ENCODE assay signal across 9 cellular contexts in the genomic region with DNA sequence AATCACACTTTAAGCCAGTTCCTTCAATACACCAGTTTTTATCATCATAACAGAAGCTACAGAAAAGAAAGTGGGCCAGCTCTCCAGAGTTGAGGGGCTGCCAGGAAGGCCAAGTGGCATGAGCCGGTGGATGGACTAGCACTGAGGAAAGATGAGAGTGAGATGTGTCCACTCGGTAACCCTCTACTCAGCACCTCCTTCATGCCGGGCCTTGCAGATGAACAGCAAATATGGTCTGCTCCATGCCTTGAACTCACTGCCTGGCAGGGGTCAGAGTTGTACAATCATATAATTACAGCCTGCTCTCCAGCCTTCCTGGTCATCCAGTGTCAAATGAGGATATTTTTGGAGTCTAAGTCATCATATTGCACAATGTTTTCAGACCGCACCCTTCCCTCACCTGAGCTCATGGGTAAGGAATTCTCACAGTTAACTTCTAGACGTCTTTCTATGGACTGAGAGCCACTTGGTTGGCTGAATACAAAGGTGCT. TPM values are rescaled to one million over a fixed set of nuclear protein-coding genes. Genes with fewer than 3 reads are reported as not detected.
DNase-seq lines count a peak whose midpoint lies in the region; TF ChIP-seq lines count a peak whose summit lies in the region.
"Had no signal": no experiment of that assay in that cellular context is flagged by ENCODE, and none has a peak within 500 bp of the region (broad histone marks: within the 10 kb centered on the region; RNA-seq: fewer than 3 reads in every experiment).

No MANE protein-coding gene starts in this region.

- DNase-seq in AG08396 (ENCODE audit: low spot score) = peak; percentile 69
- peak; percentile 90 for DNase-seq in LoVo (ENCODE audit: low spot score)
- peak; percentile 85 for DNase-seq in epithelial cell of prostate (ENCODE audit: low read depth, low spot score)
- DNase-seq in mesendoderm = peak; percentile 85
- no peak for DNase-seq in NCI-H1436 treated with DMSO at 0.1 percent for 48 hours (lab: John Stamatoyannopoulos, UW)
- no peak for DNase-seq in progenitor cell of endocrine pancreas (ENCODE audit: low spot score, unreplicated experiment)
- DNase-seq in NCI-H2227 treated with DMSO at 0.1 percent for 48 hours (lab: John Stamatoyannopoulos, UW) = no peak
- DNase-seq in COLO668 (lab: John Stamatoyannopoulos, UW; ENCODE audit: unreplicated experiment) = no peak

- no peak overlapping the region for H3K4me2 ChIP-seq in mesendoderm (ENCODE audit: low read length)

- peaks cover 16% of the 10 kb centered on the region for H3K4me1 Mint-ChIP-seq in progenitor cell of endocrine pancreas (ENCODE audit: low read depth)

- no peak overlapping the region for H2AK5ac ChIP-seq in mesendoderm (ENCODE audit: low read length)

- no peak overlapping the region for H3K9ac ChIP-seq in mesendoderm (ENCODE audit: low read length)

- no peak overlapping the region for H3K18ac ChIP-seq in mesendoderm (ENCODE audit: low read length)

- H3K36me3 ChIP-seq in mesendoderm (ENCODE audit: control insufficient read depth, insufficient read depth, low read length) = no peaks in the 10 kb centered on the region

- no peak overlapping the region for H2BK120ac ChIP-seq in mesendoderm (ENCODE audit: low read depth, low read length)

- no peaks in the 10 kb centered on the region for H3K79me1 ChIP-seq in mesendoderm (ENCODE audit: low read length)

- H2BK15ac ChIP-seq in mesendoderm (replicated peaks; ENCODE audit: low read depth) = no peak overlapping the region

- H2BK5ac ChIP-seq in mesendoderm (ENCODE audit: low read length) = no peak overlapping the region

- H3K36me3 Mint-ChIP-seq in progenitor cell of endocrine pancreas (ENCODE audit: insufficient read depth) = no peaks in the 10 kb centered on the region
- H3K36me3 Mint-ChIP-seq: CD8-positive, alpha-beta T cell had no signal

- peaks cover 58% of the 10 kb centered on the region for H3K27me3 Mint-ChIP-seq in progenitor cell of endocrine pancreas

- no peaks in the 10 kb centered on the region for H3K79me2 ChIP-seq in mesendoderm (ENCODE audit: control insufficient read depth, insufficient read depth, low read length)

- H3K4ac ChIP-seq in mesendoderm (ENCODE audit: low read depth, low read length) = no peak overlapping the region

- H3K9me3 Mint-ChIP-seq in progenitor cell of endocrine pancreas (ENCODE audit: low read depth) = no peaks in the 10 kb centered on the region
- H3K9me3 Mint-ChIP-seq: CD8-positive, alpha-beta T cell had no signal

- no CpG with 5 or more reads among the region's 5 CpGs for WGBS in mesendoderm (ENCODE audit: extremely low coverage, insufficient coverage, low lambda C conversion rate)

- no peak overlapping the region for H3K23ac ChIP-seq in mesendoderm (ENCODE audit: low read length)

- no peak overlapping the region for H3K27ac Mint-ChIP-seq in progenitor cell of endocrine pancreas
- H3K27ac Mint-ChIP-seq: CD8-positive, alpha-beta T cell had no signal

- no peak overlapping the region for H3K4me3 ChIP-seq in mesendoderm (ENCODE audit: low read length)

- no peak for TF ChIP-seq CTCF in progenitor cell of endocrine pancreas (IDR thresholded peaks at IDR 0.05; ENCODE audit: unreplicated experiment)

- no peaks in the 10 kb centered on the region for H3K4me1 ChIP-seq in mesendoderm (ENCODE audit: control insufficient read depth, low read depth, low read length)

- H4K8ac ChIP-seq in mesendoderm (ENCODE audit: low read depth, low read length) = no peak overlapping the region

- no peak overlapping the region for H3K4me3 Mint-ChIP-seq in progenitor cell of endocrine pancreas (ENCODE audit: low read depth)
- H3K4me3 Mint-ChIP-seq: CD8-positive, alpha-beta T cell had no signal

- peak overlapping the region; percentile 91 for H3K27ac ChIP-seq in epithelial cell of prostate
- no peak overlapping the region for H3K27ac ChIP-seq in mesendoderm (ENCODE audit: low read depth, low read length)

- H3K27me3 ChIP-seq in mesendoderm (ENCODE audit: insufficient read depth, low read length, poor library complexity) = peaks cover 2% of the 10 kb centered on the region

- no peak overlapping the region for H4K5ac ChIP-seq in mesendoderm (ENCODE audit: low read length)

- H3K56ac ChIP-seq in mesendoderm (ENCODE audit: low read length) = no peak overlapping the region

RNA-seq across cellular contexts. Expression of gene MGLL, which starts 4.9 kb away (rescaled TPM):
- polyA plus RNA-seq in mesendoderm (2013, experiment 1 of 2) = 0.17 TPM
- polyA plus RNA-seq in mesendoderm (2013, experiment 2 of 2) = 0.20 TPM
- total RNA-seq in progenitor cell of endocrine pancreas = 0.43 and 0.62 TPM in 2 replicates

Comparison
In these comparisons a context has a peak if more than half of its experiments do, and no peak if none do; other contexts are left out.
1. DNase-seq: peak in AG08396 (single experiment), LoVo (single experiment), epithelial cell of prostate (single experiment) and mesendoderm (single experiment); none in NCI-H1436 treated with DMSO at 0.1 percent for 48 hours (single experiment), progenitor cell of endocrine pancreas (single experiment), NCI-H2227 treated with DMSO at 0.1 percent for 48 hours (single experiment) and COLO668 (single experiment).